In the genomic region with DNA sequence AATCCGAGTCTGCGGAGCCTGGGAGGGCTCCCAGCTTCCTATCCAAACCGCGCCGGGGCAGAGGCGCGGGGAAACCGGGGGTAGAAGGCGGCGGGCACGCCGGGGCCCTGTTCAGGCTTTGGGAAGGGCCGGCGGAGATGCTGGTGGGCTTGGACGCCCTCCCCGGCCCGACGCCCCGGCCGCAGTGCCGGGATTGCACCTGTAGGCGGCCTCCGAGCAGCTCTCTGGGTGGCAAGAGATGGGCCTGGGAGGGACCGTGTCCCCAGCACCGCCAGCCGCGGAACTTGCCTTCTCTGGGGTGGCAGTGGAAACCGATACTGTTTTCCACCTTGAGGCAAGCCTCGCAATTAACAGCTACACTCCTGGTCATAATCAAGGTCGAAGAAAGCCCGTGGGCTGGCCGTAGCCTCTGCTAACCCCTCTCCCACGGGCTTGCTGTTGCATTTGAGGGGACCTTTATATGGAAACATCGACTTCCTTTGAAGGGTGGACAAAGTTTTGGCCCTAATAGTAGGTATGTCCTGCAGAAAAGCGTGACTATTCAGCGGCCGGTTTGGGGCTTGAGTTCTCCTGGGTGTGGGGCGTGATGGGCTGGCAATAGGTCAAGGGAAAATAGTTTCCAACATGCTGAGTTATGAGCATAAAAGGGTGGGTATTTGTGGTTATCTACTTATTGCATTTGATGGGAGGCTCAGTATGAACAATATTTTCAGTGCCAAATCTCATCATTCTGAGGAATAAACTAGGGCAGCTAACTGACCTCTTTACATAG, we compare ENCODE assay signal across 8 cellular contexts. TPM values are rescaled to one million over a fixed set of nuclear protein-coding genes. Genes with fewer than 3 reads are reported as not detected.
DNase-seq lines count a peak whose midpoint lies in the region; ATAC-seq, FAIRE-seq and TF ChIP-seq lines count a peak whose summit lies in the region.

No MANE protein-coding gene starts in this region.

- no peak for ATAC-seq in central memory CD8-positive, alpha-beta T cell (replicated peaks; ENCODE audit: extremely low read depth, poor library complexity, severe bottlenecking)

- H3K36me3 Mint-ChIP-seq in central memory CD8-positive, alpha-beta T cell (ENCODE audit: insufficient read depth): peaks cover 5% of the 10 kb centered on the region

- H3K4me1 Mint-ChIP-seq in central memory CD8-positive, alpha-beta T cell: peaks cover 13% of the 10 kb centered on the region

- TF ChIP-seq POLR2A in spleen (IDR thresholded peaks at IDR 0.05): no peak

- H3K9ac ChIP-seq in SK-N-MC (ENCODE audit: insufficient read length): peak overlapping the region; percentile 17
- peak overlapping the region; percentile 66 to 77 for H3K9ac ChIP-seq in kidney (ENCODE audit: low read length in 2 of 2)

- peak overlapping the region; percentile 89 for H3K4me3 ChIP-seq in SK-N-MC
- peak overlapping the region; percentile 41 to 95 for H3K4me3 ChIP-seq in kidney (ENCODE audit: low read length in 2 of 2)
- peak overlapping the region; percentile 59 to 86 (median 74) for H3K4me3 ChIP-seq in spleen

- TF ChIP-seq CTCF in kidney (IDR thresholded peaks at IDR 0.05; ENCODE audit: borderline replicate concordance, extremely low read depth, insufficient read depth): peak; percentile 79
- peak; percentile 58 to 87 (median 78) for TF ChIP-seq CTCF in spleen (IDR thresholded peaks at IDR 0.05 in 8 of 11, conservative IDR thresholded peaks at IDR 0.05 in 3 of 11)

- peak; percentile 38 for DNase-seq in activated naive CD4-positive, alpha-beta T cell treated with Interleukin-2 at 50 U/mL for 16 hours
- DNase-seq in activated naive CD4-positive, alpha-beta T cell treated with anti-CD3 and anti-CD28 coated beads, Interleukin-2, amount 50 U/mL, for 16 hours: no peak
- DNase-seq in HCEC 1CT (peak; percentile 56), LHCN-M2 (ENCODE audit: low read depth) (peak; percentile 69), SK-N-MC (ENCODE audit: low read depth, low spot score) (no peak), kidney (peak; percentile 94), spleen (peak; percentile 93)
- no peak for DNase-seq in central memory CD8-positive, alpha-beta T cell (ENCODE audit: low spot score in 2 of 2)

- H3K4me1 ChIP-seq in kidney (ENCODE audit: control insufficient read depth in 1 of 2, insufficient read depth in 1 of 2, low read depth in 1 of 2, low read length in 2 of 2): peaks cover 5 to 11% of the 10 kb centered on the region in 2 donors
- peaks cover 3 to 59% (median 54%) of the 10 kb centered on the region in 6 donors for H3K4me1 ChIP-seq in spleen

- no peak overlapping the region for H3K27ac ChIP-seq in SK-N-MC
- H3K27ac ChIP-seq in kidney (ENCODE audit: low read depth in 2 of 2, low read length in 2 of 2): peak overlapping the region; percentile 97 to 98
- peak overlapping the region; percentile 86 to 98 (median 96) for H3K27ac ChIP-seq in spleen

- H3K27me3 ChIP-seq in spleen (replicated peaks in 1 of 7): peaks cover 0 to 81% (median 19%) of the 10 kb centered on the region in 7 donors

- intact Hi-C loops in kidney (cut with DNase I) (no loop called here), spleen (cut with DNase I; ENCODE audit: low total_unique reads) (loop anchor here (10.0 kb wide), 2 partner anchors 540 to 600 kb away; no protein-coding TSS in a partner anchor)

- FAIRE-seq in kidney (lab: Jason Lieb, UNC): no peak

- no peaks in the 10 kb centered on the region for H3K9me3 Mint-ChIP-seq in central memory CD8-positive, alpha-beta T cell

- peak overlapping the region; percentile 56 for H3K4me3 Mint-ChIP-seq in central memory CD8-positive, alpha-beta T cell

- WGBS in spleen, 5 donors: 4 to 7% (median 5%) methylated on average over 16 to 38 of the region's 38 CpGs

- no peak overlapping the region for H3K27ac Mint-ChIP-seq in central memory CD8-positive, alpha-beta T cell (ENCODE audit: low read depth)

- H3K36me3 ChIP-seq in SK-N-MC (ENCODE audit: insufficient read depth, low read length): no peaks in the 10 kb centered on the region
- H3K36me3 ChIP-seq in kidney (ENCODE audit: control insufficient read depth in 1 of 2, insufficient read depth in 2 of 2, low read length in 2 of 2): peaks cover 0 to 3% of the 10 kb centered on the region in 2 donors
- H3K36me3 ChIP-seq in spleen: no peaks in the 10 kb centered on the region

- peaks cover 81% of the 10 kb centered on the region for H3K27me3 Mint-ChIP-seq in central memory CD8-positive, alpha-beta T cell

- H3K9me3 ChIP-seq in SK-N-MC (ENCODE audit: low read depth, low read length) (no peaks in the 10 kb centered on the region), kidney (ENCODE audit: control insufficient read depth in 1 of 2, low read length in 2 of 2) (no peaks in the 10 kb centered on the region), spleen (no peaks in the 10 kb centered on the region)

RNA-seq across cellular contexts. Expression of a gene that starts 1.1 kb away (rescaled TPM):
- total RNA-seq in LHCN-M2 (2014; rRNA removed) (6.2 and 8.3 TPM in 2 replicates), kidney (132 TPM), spleen (10 to 100 TPM; 39.5 to 85.3 (median 67.8) TPM)
- polyA plus RNA-seq in LHCN-M2 (2012): 3.7 TPM
- polyA plus RNA-seq in kidney (ENCODE audit: insufficient read depth, low read depth, low replicate concordance) (18.0 TPM), spleen (10 to 100 TPM in 1 of 3 donors, 1 to 10 TPM in 2; 5.6 to 13.1 (median 7.7) TPM)

Comparison
In these comparisons a context has a peak if more than half of its experiments do, and no peak if none do; other contexts are left out.
1. DNase-seq: peak in activated naive CD4-positive, alpha-beta T cell treated with Interleukin-2 at 50 U/mL for 16 hours (single experiment), HCEC 1CT (single experiment), LHCN-M2 (single experiment), kidney (single experiment) and spleen (single experiment); none in activated naive CD4-positive, alpha-beta T cell treated with anti-CD3 and anti-CD28 coated beads, Interleukin-2, amount 50 U/mL, for 16 hours (single experiment), SK-N-MC (single experiment) and central memory CD8-positive, alpha-beta T cell (0 of 2).
2. Peak in every context shown above with its lines, with median percentiles within 50 percentile points of each other: H3K4me3 ChIP-seq.